1 cellular context compared by ENCODE assay signal in the genomic region with DNA sequence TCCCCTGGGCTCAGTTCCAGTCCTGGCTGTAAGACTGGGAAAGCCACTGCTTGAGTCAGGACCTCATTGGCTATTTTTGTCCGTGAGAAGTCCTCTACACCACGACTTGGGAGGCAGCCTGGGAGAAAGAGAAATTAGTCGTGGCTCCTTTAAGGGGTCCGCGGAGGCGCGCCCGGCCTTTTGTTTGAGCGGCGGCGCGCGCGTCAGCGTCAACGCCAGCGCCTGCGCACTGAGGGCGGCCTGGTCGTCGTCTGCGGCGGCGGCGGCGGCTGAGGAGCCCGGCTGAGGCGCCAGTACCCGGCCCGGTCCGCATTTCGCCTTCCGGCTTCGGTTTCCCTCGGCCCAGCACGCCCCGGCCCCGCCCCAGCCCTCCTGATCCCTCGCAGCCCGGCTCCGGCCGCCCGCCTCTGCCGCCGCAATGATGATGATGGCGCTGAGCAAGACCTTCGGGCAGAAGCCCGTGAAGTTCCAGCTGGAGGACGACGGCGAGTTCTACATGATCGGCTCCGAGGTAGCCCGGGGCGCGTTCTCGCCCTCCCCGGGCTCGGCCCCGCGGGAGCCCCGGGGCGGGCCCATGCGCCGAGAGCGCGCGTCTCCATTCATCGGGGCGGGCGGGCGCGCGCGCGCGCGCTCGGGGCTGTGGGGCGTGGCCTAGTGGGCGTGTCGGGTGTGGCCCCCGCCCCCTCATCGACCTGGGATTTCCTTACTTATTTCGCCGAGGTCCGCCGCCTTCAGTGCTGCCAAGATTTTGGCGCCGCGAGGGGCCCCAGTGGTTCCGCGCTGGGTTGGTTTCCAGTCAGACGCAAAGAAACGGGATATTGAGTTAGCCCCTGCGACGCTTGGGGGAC.
A peak's percentile ranks its signal among the peaks of the same experiment; 100 is the strongest.
TF ChIP-seq lines count a peak whose summit lies in the region.

A gene (plus strand): TSS at position 215 of the 848 bp plus-strand sequence. CDS start 204 bp downstream, at position 419.

TF ChIP-seq in HepG2, 621 proteins besides CTCF, POLR2A, EP300 and RAD21 (continued from another document and continues in another):
- TF ChIP-seq, protein P1, sequence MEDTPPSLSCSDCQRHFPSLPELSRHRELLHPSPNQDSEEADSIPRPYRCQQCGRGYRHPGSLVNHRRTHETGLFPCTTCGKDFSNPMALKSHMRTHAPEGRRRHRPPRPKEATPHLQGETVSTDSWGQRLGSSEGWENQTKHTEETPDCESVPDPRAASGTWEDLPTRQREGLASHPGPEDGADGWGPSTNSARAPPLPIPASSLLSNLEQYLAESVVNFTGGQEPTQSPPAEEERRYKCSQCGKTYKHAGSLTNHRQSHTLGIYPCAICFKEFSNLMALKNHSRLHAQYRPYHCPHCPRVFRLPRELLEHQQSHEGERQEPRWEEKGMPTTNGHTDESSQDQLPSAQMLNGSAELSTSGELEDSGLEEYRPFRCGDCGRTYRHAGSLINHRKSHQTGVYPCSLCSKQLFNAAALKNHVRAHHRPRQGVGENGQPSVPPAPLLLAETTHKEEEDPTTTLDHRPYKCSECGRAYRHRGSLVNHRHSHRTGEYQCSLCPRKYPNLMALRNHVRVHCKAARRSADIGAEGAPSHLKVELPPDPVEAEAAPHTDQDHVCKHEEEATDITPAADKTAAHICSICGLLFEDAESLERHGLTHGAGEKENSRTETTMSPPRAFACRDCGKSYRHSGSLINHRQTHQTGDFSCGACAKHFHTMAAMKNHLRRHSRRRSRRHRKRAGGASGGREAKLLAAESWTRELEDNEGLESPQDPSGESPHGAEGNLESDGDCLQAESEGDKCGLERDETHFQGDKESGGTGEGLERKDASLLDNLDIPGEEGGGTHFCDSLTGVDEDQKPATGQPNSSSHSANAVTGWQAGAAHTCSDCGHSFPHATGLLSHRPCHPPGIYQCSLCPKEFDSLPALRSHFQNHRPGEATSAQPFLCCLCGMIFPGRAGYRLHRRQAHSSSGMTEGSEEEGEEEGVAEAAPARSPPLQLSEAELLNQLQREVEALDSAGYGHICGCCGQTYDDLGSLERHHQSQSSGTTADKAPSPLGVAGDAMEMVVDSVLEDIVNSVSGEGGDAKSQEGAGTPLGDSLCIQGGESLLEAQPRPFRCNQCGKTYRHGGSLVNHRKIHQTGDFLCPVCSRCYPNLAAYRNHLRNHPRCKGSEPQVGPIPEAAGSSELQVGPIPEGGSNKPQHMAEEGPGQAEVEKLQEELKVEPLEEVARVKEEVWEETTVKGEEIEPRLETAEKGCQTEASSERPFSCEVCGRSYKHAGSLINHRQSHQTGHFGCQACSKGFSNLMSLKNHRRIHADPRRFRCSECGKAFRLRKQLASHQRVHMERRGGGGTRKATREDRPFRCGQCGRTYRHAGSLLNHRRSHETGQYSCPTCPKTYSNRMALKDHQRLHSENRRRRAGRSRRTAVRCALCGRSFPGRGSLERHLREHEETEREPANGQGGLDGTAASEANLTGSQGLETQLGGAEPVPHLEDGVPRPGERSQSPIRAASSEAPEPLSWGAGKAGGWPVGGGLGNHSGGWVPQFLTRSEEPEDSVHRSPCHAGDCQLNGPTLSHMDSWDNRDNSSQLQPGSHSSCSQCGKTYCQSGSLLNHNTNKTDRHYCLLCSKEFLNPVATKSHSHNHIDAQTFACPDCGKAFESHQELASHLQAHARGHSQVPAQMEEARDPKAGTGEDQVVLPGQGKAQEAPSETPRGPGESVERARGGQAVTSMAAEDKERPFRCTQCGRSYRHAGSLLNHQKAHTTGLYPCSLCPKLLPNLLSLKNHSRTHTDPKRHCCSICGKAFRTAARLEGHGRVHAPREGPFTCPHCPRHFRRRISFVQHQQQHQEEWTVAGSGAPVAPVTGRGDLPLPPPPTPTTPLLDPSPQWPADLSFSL (CRISPR knock-in tag; IDR thresholded peaks at IDR 0.05): no peak
- TF ChIP-seq, protein P2, sequence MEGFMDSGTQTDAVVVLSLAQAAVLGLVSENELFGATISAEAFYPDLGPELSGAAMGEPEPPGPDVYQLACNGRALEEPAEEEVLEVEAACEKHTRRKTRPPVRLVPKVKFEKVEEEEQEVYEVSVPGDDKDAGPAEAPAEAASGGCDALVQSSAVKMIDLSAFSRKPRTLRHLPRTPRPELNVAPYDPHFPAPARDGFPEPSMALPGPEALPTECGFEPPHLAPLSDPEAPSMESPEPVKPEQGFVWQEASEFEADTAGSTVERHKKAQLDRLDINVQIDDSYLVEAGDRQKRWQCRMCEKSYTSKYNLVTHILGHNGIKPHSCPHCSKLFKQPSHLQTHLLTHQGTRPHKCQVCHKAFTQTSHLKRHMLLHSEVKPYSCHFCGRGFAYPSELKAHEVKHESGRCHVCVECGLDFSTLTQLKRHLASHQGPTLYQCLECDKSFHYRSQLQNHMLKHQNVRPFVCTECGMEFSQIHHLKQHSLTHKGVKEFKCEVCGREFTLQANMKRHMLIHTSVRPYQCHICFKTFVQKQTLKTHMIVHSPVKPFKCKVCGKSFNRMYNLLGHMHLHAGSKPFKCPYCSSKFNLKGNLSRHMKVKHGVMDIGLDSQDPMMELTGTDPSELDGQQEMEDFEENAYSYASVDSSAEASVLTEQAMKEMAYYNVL (CRISPR knock-in tag; IDR thresholded peaks at IDR 0.05; ENCODE audit: borderline replicate concordance): no peak
- TF ChIP-seq KAT8 (CRISPR knock-in tag; IDR thresholded peaks at IDR 0.05): no peak; the same call in 1 of the 2 replicates
- no peak for TF ChIP-seq STAG1 (CRISPR knock-in tag; IDR thresholded peaks at IDR 0.05)
- TF ChIP-seq RELA (CRISPR knock-in tag; IDR thresholded peaks at IDR 0.05): 0 out of 2 replicates have a peak, but pooled peaks have one; percentile 55
- no peak for TF ChIP-seq KLF16 (CRISPR knock-in tag; IDR thresholded peaks at IDR 0.05)
- TF ChIP-seq CHD2 (IDR thresholded peaks at IDR 0.05; ENCODE audit: low read depth, low read length): no peak
- TF ChIP-seq ZNF253 (CRISPR knock-in tag; IDR thresholded peaks at IDR 0.05; ENCODE audit: borderline replicate concordance): no peak
- TF ChIP-seq, protein P3, sequence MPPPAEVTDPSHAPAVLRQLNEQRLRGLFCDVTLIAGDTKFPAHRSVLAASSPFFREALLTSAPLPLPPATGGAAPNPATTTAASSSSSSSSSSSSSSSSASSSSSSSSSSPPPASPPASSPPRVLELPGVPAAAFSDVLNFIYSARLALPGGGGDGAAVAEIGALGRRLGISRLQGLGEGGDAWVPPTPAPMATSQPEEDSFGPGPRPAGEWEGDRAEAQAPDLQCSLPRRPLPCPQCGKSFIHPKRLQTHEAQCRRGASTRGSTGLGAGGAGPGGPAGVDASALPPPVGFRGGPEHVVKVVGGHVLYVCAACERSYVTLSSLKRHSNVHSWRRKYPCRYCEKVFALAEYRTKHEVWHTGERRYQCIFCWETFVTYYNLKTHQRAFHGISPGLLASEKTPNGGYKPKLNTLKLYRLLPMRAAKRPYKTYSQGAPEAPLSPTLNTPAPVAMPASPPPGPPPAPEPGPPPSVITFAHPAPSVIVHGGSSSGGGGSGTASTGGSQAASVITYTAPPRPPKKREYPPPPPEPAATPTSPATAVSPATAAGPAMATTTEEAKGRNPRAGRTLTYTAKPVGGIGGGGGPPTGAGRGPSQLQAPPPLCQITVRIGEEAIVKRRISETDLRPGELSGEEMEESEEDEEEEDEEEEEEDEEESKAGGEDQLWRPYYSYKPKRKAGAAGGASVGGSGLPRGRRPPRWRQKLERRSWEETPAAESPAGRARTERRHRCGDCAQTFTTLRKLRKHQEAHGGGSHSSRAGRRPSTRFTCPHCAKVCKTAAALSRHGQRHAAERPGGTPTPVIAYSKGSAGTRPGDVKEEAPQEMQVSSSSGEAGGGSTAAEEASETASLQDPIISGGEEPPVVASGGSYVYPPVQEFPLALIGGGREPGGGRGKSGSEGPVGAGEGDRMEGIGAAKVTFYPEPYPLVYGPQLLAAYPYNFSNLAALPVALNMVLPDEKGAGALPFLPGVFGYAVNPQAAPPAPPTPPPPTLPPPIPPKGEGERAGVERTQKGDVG (CRISPR knock-in tag; IDR thresholded peaks at IDR 0.05; ENCODE audit: borderline replicate concordance): no peak
- TF ChIP-seq, protein P4, sequence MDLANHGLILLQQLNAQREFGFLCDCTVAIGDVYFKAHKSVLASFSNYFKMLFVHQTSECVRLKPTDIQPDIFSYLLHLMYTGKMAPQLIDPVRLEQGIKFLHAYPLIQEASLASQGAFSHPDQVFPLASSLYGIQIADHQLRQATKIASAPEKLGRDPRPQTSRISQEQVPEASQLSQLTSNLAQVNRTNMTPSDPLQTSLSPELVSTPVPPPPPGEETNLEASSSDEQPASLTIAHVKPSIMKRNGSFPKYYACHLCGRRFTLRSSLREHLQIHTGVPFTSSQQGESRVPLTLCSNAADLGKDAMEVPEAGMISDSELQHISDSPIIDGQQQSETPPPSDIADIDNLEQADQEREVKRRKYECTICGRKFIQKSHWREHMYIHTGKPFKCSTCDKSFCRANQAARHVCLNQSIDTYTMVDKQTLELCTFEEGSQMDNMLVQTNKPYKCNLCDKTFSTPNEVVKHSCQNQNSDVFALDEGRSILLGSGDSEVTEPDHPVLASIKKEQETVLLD (CRISPR knock-in tag; IDR thresholded peaks at IDR 0.05; ENCODE audit: low read depth): 0 out of 2 replicates have a peak, but pooled peaks have one; percentile 9
- TF ChIP-seq NR1H2 (CRISPR knock-in tag; IDR thresholded peaks at IDR 0.05; ENCODE audit: borderline replicate concordance, low read depth): no peak
- TF ChIP-seq, protein P5, sequence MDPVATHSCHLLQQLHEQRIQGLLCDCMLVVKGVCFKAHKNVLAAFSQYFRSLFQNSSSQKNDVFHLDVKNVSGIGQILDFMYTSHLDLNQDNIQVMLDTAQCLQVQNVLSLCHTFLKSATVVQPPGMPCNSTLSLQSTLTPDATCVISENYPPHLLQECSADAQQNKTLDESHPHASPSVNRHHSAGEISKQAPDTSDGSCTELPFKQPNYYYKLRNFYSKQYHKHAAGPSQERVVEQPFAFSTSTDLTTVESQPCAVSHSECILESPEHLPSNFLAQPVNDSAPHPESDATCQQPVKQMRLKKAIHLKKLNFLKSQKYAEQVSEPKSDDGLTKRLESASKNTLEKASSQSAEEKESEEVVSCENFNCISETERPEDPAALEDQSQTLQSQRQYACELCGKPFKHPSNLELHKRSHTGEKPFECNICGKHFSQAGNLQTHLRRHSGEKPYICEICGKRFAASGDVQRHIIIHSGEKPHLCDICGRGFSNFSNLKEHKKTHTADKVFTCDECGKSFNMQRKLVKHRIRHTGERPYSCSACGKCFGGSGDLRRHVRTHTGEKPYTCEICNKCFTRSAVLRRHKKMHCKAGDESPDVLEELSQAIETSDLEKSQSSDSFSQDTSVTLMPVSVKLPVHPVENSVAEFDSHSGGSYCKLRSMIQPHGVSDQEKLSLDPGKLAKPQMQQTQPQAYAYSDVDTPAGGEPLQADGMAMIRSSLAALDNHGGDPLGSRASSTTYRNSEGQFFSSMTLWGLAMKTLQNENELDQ (CRISPR knock-in tag; IDR thresholded peaks at IDR 0.05; ENCODE audit: borderline replicate concordance): no peak
- TF ChIP-seq, protein P6, sequence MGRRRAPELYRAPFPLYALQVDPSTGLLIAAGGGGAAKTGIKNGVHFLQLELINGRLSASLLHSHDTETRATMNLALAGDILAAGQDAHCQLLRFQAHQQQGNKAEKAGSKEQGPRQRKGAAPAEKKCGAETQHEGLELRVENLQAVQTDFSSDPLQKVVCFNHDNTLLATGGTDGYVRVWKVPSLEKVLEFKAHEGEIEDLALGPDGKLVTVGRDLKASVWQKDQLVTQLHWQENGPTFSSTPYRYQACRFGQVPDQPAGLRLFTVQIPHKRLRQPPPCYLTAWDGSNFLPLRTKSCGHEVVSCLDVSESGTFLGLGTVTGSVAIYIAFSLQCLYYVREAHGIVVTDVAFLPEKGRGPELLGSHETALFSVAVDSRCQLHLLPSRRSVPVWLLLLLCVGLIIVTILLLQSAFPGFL (CRISPR knock-in tag; IDR thresholded peaks at IDR 0.05): no peak
- no peak for TF ChIP-seq PPARG (CRISPR knock-in tag; conservative IDR thresholded peaks at IDR 0.05)
- TF ChIP-seq, protein P7, sequence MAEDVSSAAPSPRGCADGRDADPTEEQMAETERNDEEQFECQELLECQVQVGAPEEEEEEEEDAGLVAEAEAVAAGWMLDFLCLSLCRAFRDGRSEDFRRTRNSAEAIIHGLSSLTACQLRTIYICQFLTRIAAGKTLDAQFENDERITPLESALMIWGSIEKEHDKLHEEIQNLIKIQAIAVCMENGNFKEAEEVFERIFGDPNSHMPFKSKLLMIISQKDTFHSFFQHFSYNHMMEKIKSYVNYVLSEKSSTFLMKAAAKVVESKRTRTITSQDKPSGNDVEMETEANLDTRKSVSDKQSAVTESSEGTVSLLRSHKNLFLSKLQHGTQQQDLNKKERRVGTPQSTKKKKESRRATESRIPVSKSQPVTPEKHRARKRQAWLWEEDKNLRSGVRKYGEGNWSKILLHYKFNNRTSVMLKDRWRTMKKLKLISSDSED (CRISPR knock-in tag; IDR thresholded peaks at IDR 0.05): no peak
- no peak for TF ChIP-seq SOX6 (IDR thresholded peaks at IDR 0.05)
- peak; percentile 26 for TF ChIP-seq SOX6 (CRISPR knock-in tag; IDR thresholded peaks at IDR 0.05)
